In genomic region chr20:2164421-2164820, GRCh38 we compare ENCODE assay signal across 6 cellular contexts.
"Had no signal": no experiment of that assay in that cellular context is flagged by ENCODE, and none has a peak within 500 bp of the region (broad histone marks: within the 10 kb centered on the region; RNA-seq: fewer than 3 reads in every experiment).

No MANE protein-coding gene starts in this region.

- H3K9me3 Mint-ChIP-seq: IgD-negative memory B cell had no signal

- H3K27ac Mint-ChIP-seq: IgD-negative memory B cell had no signal

- H3K9me3 ChIP-seq: HAP-1 had no signal

- H3K4me3 Mint-ChIP-seq: IgD-negative memory B cell had no signal

- H3K36me3 Mint-ChIP-seq: IgD-negative memory B cell had no signal

- H3K27ac ChIP-seq: GM23248, HL-60 had no signal

- DNase-seq: GM23248, GOT3, KBM-7 had no signal

- H3K36me3 ChIP-seq: HAP-1 had no signal

- H3K4me1 Mint-ChIP-seq: IgD-negative memory B cell had no signal

- H3K4me3 ChIP-seq: GM23248, HAP-1 had no signal
